Comparison of ENCODE assay signal across 9 cellular contexts in genomic region chr22:30206964-30207363, GRCh38.
DNase-seq lines count a peak whose midpoint lies in the region; TF ChIP-seq lines count a peak whose summit lies in the region.
"Had no signal": no experiment of that assay in that cellular context is flagged by ENCODE, and none has a peak within 500 bp of the region (broad histone marks: within the 10 kb centered on the region; RNA-seq: fewer than 3 reads in every experiment).

No MANE protein-coding gene starts in this region.

- peak; percentile 18 for DNase-seq in NCI-H345 (lab: John Stamatoyannopoulos, UW)
- DNase-seq in NCI-H345 treated with DMSO at 0.1 percent for 48 hours (lab: John Stamatoyannopoulos, UW; ENCODE audit: unreplicated experiment) = no peak
- DNase-seq in astrocyte of the cerebellum (ENCODE audit: low read depth) = peak; percentile 85
- peak; percentile 100 for DNase-seq in kidney tubule cell (ENCODE audit: low spot score)
- peak; percentile 57 to 75 for DNase-seq in tibial artery
- no peak for DNase-seq in activated T-cell treated with anti-CD3 and anti-CD28 coated beads for 4 hours
- DNase-seq in NCI-H1048 (lab: John Stamatoyannopoulos, UW) = no peak
- no peak for DNase-seq in activated naive CD4-positive, alpha-beta T cell treated with anti-CD3 and anti-CD28 coated beads, Interleukin-2, amount 50 U/mL, for 16 hours

- H3K9me3 ChIP-seq in tibial artery = no peaks in the 10 kb centered on the region
- H3K9me3 ChIP-seq: ascending aorta had no signal

- no peaks in the 10 kb centered on the region for H3K27me3 ChIP-seq in tibial artery
- H3K27me3 ChIP-seq: ascending aorta had no signal

- H3K36me3 ChIP-seq in tibial artery = no peaks in the 10 kb centered on the region
- H3K36me3 ChIP-seq: ascending aorta had no signal

- intact Hi-C loops in tibial artery (cut with DNase I; ENCODE audit: low total_unique reads) = no loop called here

- TF ChIP-seq CTCF in astrocyte of the cerebellum (IDR thresholded peaks at IDR 0.05; ENCODE audit: low read depth, low read length, missing control alignments) = no peak
- TF ChIP-seq CTCF in tibial artery (IDR thresholded peaks at IDR 0.05) = no peak

- H3K4me1 ChIP-seq in tibial artery = peaks cover 0 to 60% (median 36%) of the 10 kb centered on the region in 4 donors

- in situ Hi-C loops in astrocyte of the cerebellum (cut with HindIII; ENCODE audit: low sequenced_read_pairs) = no loop called here

- H3K27ac ChIP-seq in tibial artery = peak overlapping the region in 1 of 2 donors; percentile 2
- H3K27ac ChIP-seq: ascending aorta had no signal

- H3K4me3 ChIP-seq in astrocyte of the cerebellum (ENCODE audit: low read depth, low read length) (no peak overlapping the region), tibial artery (no peak overlapping the region)
- H3K4me3 ChIP-seq: ascending aorta had no signal

Comparison
In these comparisons a context has a peak if more than half of its experiments do, and no peak if none do; other contexts are left out.
1. DNase-seq: peak in NCI-H345 (single experiment), astrocyte of the cerebellum (single experiment), kidney tubule cell (single experiment) and tibial artery (2 of 2); none in NCI-H345 treated with DMSO at 0.1 percent for 48 hours (single experiment), activated T-cell treated with anti-CD3 and anti-CD28 coated beads for 4 hours (single experiment), NCI-H1048 (single experiment) and activated naive CD4-positive, alpha-beta T cell treated with anti-CD3 and anti-CD28 coated beads, Interleukin-2, amount 50 U/mL, for 16 hours (single experiment).